In the genomic region with DNA sequence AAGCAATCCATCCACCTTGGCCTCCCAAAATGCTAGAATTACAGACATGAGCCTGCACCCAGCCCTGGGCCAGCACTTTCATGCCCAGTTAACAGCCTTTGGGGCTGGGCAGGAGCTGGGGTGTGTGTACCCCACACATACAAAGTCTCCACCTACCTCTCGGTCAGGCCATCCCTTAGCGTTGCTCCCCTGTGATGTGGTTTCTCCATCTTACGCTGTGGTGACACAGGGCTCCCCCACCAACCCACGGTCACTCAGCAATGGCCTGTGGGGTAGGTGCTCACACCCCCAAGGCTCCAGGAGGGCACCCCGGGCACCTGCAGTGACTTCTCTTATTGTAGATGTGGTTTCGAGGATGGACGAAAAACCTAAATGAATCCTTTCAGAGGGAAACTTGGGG, we compare ENCODE assay signal across 23 cellular contexts.
"Had no signal": no experiment of that assay in that cellular context is flagged by ENCODE, and none has a peak within 500 bp of the region (broad histone marks: within the 10 kb centered on the region; RNA-seq: fewer than 3 reads in every experiment).

No MANE protein-coding gene starts in this region.

- H3K27me3 ChIP-seq: body of pancreas, esophagus squamous epithelium, gastroesophageal sphincter had no signal

- H3K27ac ChIP-seq: body of pancreas, gastroesophageal sphincter had no signal

- ATAC-seq: activated CD4-positive, alpha-beta T cell treated with anti-CD3 and anti-CD28 coated beads for 36 hours; activated CD8-positive, alpha-beta memory T cell treated with anti-CD3 and anti-CD28 coated beads, Interleukin-2, amount 10 ng/mL, durations not matched to agents 7 days and 5 days; activated naive CD4-positive, alpha-beta T cell treated with anti-CD3 and anti-CD28 coated beads, Interleukin-2, amount 50 U/mL, for 72 hours; body of pancreas; effector memory CD8-positive, alpha-beta T cell; gastroesophageal sphincter had no signal

- H3K4me3 ChIP-seq: body of pancreas, gastroesophageal sphincter had no signal

- H3K9me3 ChIP-seq: body of pancreas, esophagus squamous epithelium, gastroesophageal sphincter had no signal

- H3K36me3 ChIP-seq: esophagus squamous epithelium, gastroesophageal sphincter had no signal

- DNase-seq: activated CD4-positive, alpha-beta memory T cell treated with anti-CD3 and anti-CD28 coated beads for 36 hours; activated CD4-positive, alpha-beta T cell treated with anti-CD3 and anti-CD28 coated beads, Interleukin-2, amount 10 ng/mL, durations not matched to agents 24 days and 14 days; activated CD4-positive, CD25-positive, alpha-beta regulatory T cell; activated CD4-positive, CD25-positive, alpha-beta regulatory T cell treated with anti-CD3 and anti-CD28 coated beads, Interleukin-2, amount 50 U/mL, for 72 hours; activated CD8-positive, alpha-beta memory T cell treated with anti-CD3 and anti-CD28 coated beads, Interleukin-2, amount 10 ng/mL, durations not matched to agents 7 days and 5 days; activated CD8-positive, alpha-beta memory T cell treated with anti-CD3 and anti-CD28 coated beads, Interleukin-2, amount 50 U/mL, for 4 hours; activated CD8-positive, alpha-beta T cell treated with anti-CD3 and anti-CD28 coated beads, Interleukin-2, amount 10 ng/mL, durations not matched to agents 7 days and 5 days; activated gamma-delta T cell; activated naive CD4-positive, alpha-beta T cell treated with anti-CD3 and anti-CD28 coated beads, Interleukin-2, amount 10 ng/mL, durations not matched to agents 7 days and 5 days; activated naive CD8-positive, alpha-beta T cell treated with anti-CD3 and anti-CD28 coated beads, Interleukin-2, amount 10 ng/mL, durations not matched to agents 7 days and 5 days; activated T-cell treated with anti-CD3 and anti-CD28 coated beads, Interleukin-2, amount 50 U/mL, for 1 hour; activated T-cell treated with anti-CD3 and anti-CD28 coated beads, Interleukin-2, amount 50 U/mL, for 48 hours; body of pancreas; caudate nucleus; effector CD4-positive, alpha-beta T cell; effector memory CD8-positive, alpha-beta T cell; erythroblast; esophagus squamous epithelium; foreskin melanocyte; T-helper 2 cell had no signal
